In genomic region chr2:234983011-234983726, GRCh38 we compare ENCODE assay signal across 12 cellular contexts. TPM values are rescaled to one million over a fixed set of nuclear protein-coding genes. Genes with fewer than 3 reads are reported as not detected.
DNase-seq lines count a peak whose midpoint lies in the region; ATAC-seq and TF ChIP-seq lines count a peak whose summit lies in the region.
"Had no signal": no experiment of that assay in that cellular context is flagged by ENCODE, and none has a peak within 500 bp of the region (broad histone marks: within the 10 kb centered on the region; RNA-seq: fewer than 3 reads in every experiment).

No MANE protein-coding gene starts in this region.

- peaks cover 4% of the 10 kb centered on the region for H3K27me3 Mint-ChIP-seq in activated T-cell treated with anti-CD3 and anti-CD28 coated beads, Interleukin-2, amount 50 U/mL, for 24 hours
- H3K27me3 Mint-ChIP-seq: activated naive CD4-positive, alpha-beta T cell treated with anti-CD3 and anti-CD28 coated beads, Interleukin-2, amount 50 U/mL, for 24 hours had no signal

- no peak for TF ChIP-seq POLR2A in Peyer's patch (IDR thresholded peaks at IDR 0.05)

- POLR2A ChIA-PET in AG04450 (lab: Yijun Ruan, JAX) = interaction anchor here (0.7 to 1.4 kb wide), 3 partner anchors 13 to 42 kb away, joined by 3 to 5 read pairs (median 3); no protein-coding TSS in a partner anchor

- peaks cover 6% of the 10 kb centered on the region for H3K9me3 Mint-ChIP-seq in activated T-cell treated with anti-CD3 and anti-CD28 coated beads, Interleukin-2, amount 50 U/mL, for 24 hours
- H3K9me3 Mint-ChIP-seq: activated naive CD4-positive, alpha-beta T cell treated with anti-CD3 and anti-CD28 coated beads, Interleukin-2, amount 50 U/mL, for 24 hours had no signal

- H3K9ac ChIP-seq in mesenchymal stem cell (ENCODE audit: low read length) = no peak overlapping the region

- peak overlapping the region; percentile 99 for H2AK5ac ChIP-seq in mesenchymal stem cell (ENCODE audit: low read length, severe bottlenecking)

- peaks cover 0 to 76% (median 2%) of the 10 kb centered on the region in 4 donors for H3K4me1 ChIP-seq in Peyer's patch
- H3K4me1 ChIP-seq in mesenchymal stem cell (ENCODE audit: control insufficient read depth, insufficient read depth, low read depth, low read length) = peaks cover 63% of the 10 kb centered on the region

- H3K9me3 ChIP-seq in AG04450 (ENCODE audit: control insufficient read depth, insufficient read depth, low read length) = peaks cover 3% of the 10 kb centered on the region; the same call in 1 of the 2 replicates
- no peaks in the 10 kb centered on the region for H3K9me3 ChIP-seq in Peyer's patch
- no peaks in the 10 kb centered on the region for H3K9me3 ChIP-seq in mesenchymal stem cell (ENCODE audit: control insufficient read depth, low read length)
- H3K9me3 ChIP-seq in MG63 = no peaks in the 10 kb centered on the region; the same call in 1 of the 2 replicates

- H3K36me3 Mint-ChIP-seq in activated T-cell treated with anti-CD3 and anti-CD28 coated beads, Interleukin-2, amount 50 U/mL, for 24 hours (ENCODE audit: low read depth) = no peaks in the 10 kb centered on the region
- H3K36me3 Mint-ChIP-seq: activated naive CD4-positive, alpha-beta T cell treated with anti-CD3 and anti-CD28 coated beads, Interleukin-2, amount 50 U/mL, for 24 hours had no signal

- H2BK12ac ChIP-seq in mesenchymal stem cell (ENCODE audit: low read length in 2 of 2) = peak overlapping the region; percentile 94 to 99

- H2AFZ ChIP-seq in mesenchymal stem cell (ENCODE audit: low read depth, low read length) = no peak overlapping the region

- ATAC-seq in HG03460 (IDR thresholded peaks at IDR 0.05; ENCODE audit: unreplicated experiment) = no peak

- TF ChIP-seq CTCF in AG04450 (IDR thresholded peaks at IDR 0.05; ENCODE audit: low read depth, low read length) = no peak
- TF ChIP-seq CTCF in Peyer's patch (IDR thresholded peaks at IDR 0.05) = no peak

- CTCF ChIA-PET in AG04450 (lab: Charles Lee) = interaction anchor here (1.2 kb wide), 1 partner anchor 134 kb away, joined by 3 read pairs; no protein-coding TSS in a partner anchor

- H3K14ac ChIP-seq in mesenchymal stem cell (ENCODE audit: low read length in 2 of 2) = peak overlapping the region in 1 of 2 experiments; percentile 95

- WGBS in mesenchymal stem cell = 81% methylated on average over 7 of the region's 11 CpGs

- DNase-seq in AG04450 (ENCODE audit: low read depth, low spot score) = no peak
- DNase-seq in NCI-H1417 (lab: John Stamatoyannopoulos, UW) = peak; percentile 62 to 96 (median 89)
- peak in 2 of 3 donors; percentile 54 to 65 for DNase-seq in Peyer's patch
- DNase-seq in mesenchymal stem cell = no peak
- no peak for DNase-seq in activated T-cell treated with anti-CD3 and anti-CD28 coated beads, Interleukin-2, amount 50 U/mL, for 24 hours
- no peak for DNase-seq in MG63
- no peak for DNase-seq in hepatic stellate cell (ENCODE audit: low spot score)
- DNase-seq: spleen; stimulated activated naive CD4-positive, alpha-beta T cell treated with Interleukin-2 at 50 U/mL for 16 hours had no signal

- no peaks in the 10 kb centered on the region for H3K36me3 ChIP-seq in Peyer's patch
- H3K36me3 ChIP-seq in mesenchymal stem cell (ENCODE audit: control insufficient read depth in 1 of 2, insufficient read depth in 2 of 2, low read depth in 1 of 2, low read length in 2 of 2) = peaks cover 29 to 41% of the 10 kb centered on the region in 2 experiments
- peaks cover 47% of the 10 kb centered on the region for H3K36me3 ChIP-seq in MG63
- H3K36me3 ChIP-seq: spleen had no signal

- no peak overlapping the region for H3K4me3 Mint-ChIP-seq in activated T-cell treated with anti-CD3 and anti-CD28 coated beads, Interleukin-2, amount 50 U/mL, for 24 hours
- H3K4me3 Mint-ChIP-seq: activated naive CD4-positive, alpha-beta T cell treated with anti-CD3 and anti-CD28 coated beads, Interleukin-2, amount 50 U/mL, for 24 hours; B cell had no signal

- H3K27ac ChIP-seq in AG04450 (ENCODE audit: low read depth, low read length) = peak overlapping the region; percentile 93
- H3K27ac ChIP-seq in Peyer's patch = peak overlapping the region in 3 of 4 donors; percentile 46 to 81 (median 60)
- peak overlapping the region; percentile 99 for H3K27ac ChIP-seq in mesenchymal stem cell (ENCODE audit: low read length, poor library complexity, severe bottlenecking)

- no peaks in the 10 kb centered on the region for H3K27me3 ChIP-seq in AG04450 (ENCODE audit: control insufficient read depth, insufficient read depth, low read length)
- H3K27me3 ChIP-seq in Peyer's patch = no peaks in the 10 kb centered on the region
- H3K27me3 ChIP-seq in mesenchymal stem cell (ENCODE audit: control insufficient read depth in 1 of 2, insufficient read depth in 1 of 2, low read length in 2 of 2) = no peaks in the 10 kb centered on the region
- H3K27me3 ChIP-seq in MG63 = no peaks in the 10 kb centered on the region

- H4K8ac ChIP-seq in mesenchymal stem cell (ENCODE audit: low read length) = peak overlapping the region; percentile 8

- no peaks in the 10 kb centered on the region for H3K79me1 ChIP-seq in mesenchymal stem cell (replicated peaks; ENCODE audit: low read length, poor library complexity, severe bottlenecking)

- H3K4ac ChIP-seq in mesenchymal stem cell (ENCODE audit: low read depth in 1 of 2, low read length in 2 of 2) = peak overlapping the region in 1 of 2 experiments; percentile 89

- peak overlapping the region; percentile 88 to 90 for H3K18ac ChIP-seq in mesenchymal stem cell (ENCODE audit: low read depth in 1 of 2, low read length in 2 of 2)

- peak overlapping the region; percentile 98 for H4K91ac ChIP-seq in mesenchymal stem cell (ENCODE audit: low read length)

- no peak overlapping the region for H3K27ac Mint-ChIP-seq in activated T-cell treated with anti-CD3 and anti-CD28 coated beads, Interleukin-2, amount 50 U/mL, for 24 hours
- H3K27ac Mint-ChIP-seq: activated naive CD4-positive, alpha-beta T cell treated with anti-CD3 and anti-CD28 coated beads, Interleukin-2, amount 50 U/mL, for 24 hours; B cell had no signal

- no peak overlapping the region for H3K23ac ChIP-seq in mesenchymal stem cell (ENCODE audit: low read length in 2 of 2)

- no peak overlapping the region for H3K4me3 ChIP-seq in AG04450 (ENCODE audit: low read depth, low read length)
- H3K4me3 ChIP-seq in Peyer's patch = no peak overlapping the region
- no peak overlapping the region for H3K4me3 ChIP-seq in mesenchymal stem cell (ENCODE audit: insufficient read depth in 1 of 2, low read depth in 1 of 2, low read length in 2 of 2)
- H3K4me3 ChIP-seq in MG63 = no peak overlapping the region
- H3K4me3 ChIP-seq: spleen had no signal

- H2BK15ac ChIP-seq in mesenchymal stem cell (ENCODE audit: low read depth, poor library complexity, severe bottlenecking) = no peak overlapping the region

- H3K4me2 ChIP-seq in mesenchymal stem cell (ENCODE audit: low read length, poor library complexity, severe bottlenecking) = no peak overlapping the region

- peak overlapping the region; percentile 11 for H2BK120ac ChIP-seq in mesenchymal stem cell (ENCODE audit: low read depth, low read length)

- no peaks in the 10 kb centered on the region for H3K4me1 Mint-ChIP-seq in activated T-cell treated with anti-CD3 and anti-CD28 coated beads, Interleukin-2, amount 50 U/mL, for 24 hours (ENCODE audit: low read depth)
- H3K4me1 Mint-ChIP-seq: activated naive CD4-positive, alpha-beta T cell treated with anti-CD3 and anti-CD28 coated beads, Interleukin-2, amount 50 U/mL, for 24 hours; B cell had no signal

- H2BK5ac ChIP-seq in mesenchymal stem cell (ENCODE audit: low read depth, low read length, poor library complexity, severe bottlenecking) = peak overlapping the region; percentile 11

RNA-seq across cellular contexts. Expression of gene SH3BP4, which starts 31.4 kb away (rescaled TPM):
- 224 and 276 TPM in 2 replicates for polyA plus RNA-seq in AG04450 (2011; rRNA removed)
- polyA minus RNA-seq in AG04450 (2011; rRNA and poly(A)+ RNA removed) = 304 and 360 TPM in 2 replicates
- total RNA-seq in Peyer's patch = 10 to 100 TPM; 16.5 to 32.8 (median 26.4) TPM
- polyA plus RNA-seq in mesenchymal stem cell (2013, experiment 1 of 2) = 48.8 TPM
- 47.7 TPM for polyA plus RNA-seq in mesenchymal stem cell (2013, experiment 2 of 2)
- 34.2 and 39.5 TPM in 2 replicates for total RNA-seq in MG63 (2014; rRNA removed; shearing (Covaris generic); ENCODE audit: low replicate concordance)

Comparison
In these comparisons a context has a peak if more than half of its experiments do, and no peak if none do; other contexts are left out.
1. DNase-seq: peak in NCI-H1417 (3 of 3) and Peyer's patch (2 of 3); none in AG04450 (single experiment), mesenchymal stem cell (single experiment), activated T-cell treated with anti-CD3 and anti-CD28 coated beads, Interleukin-2, amount 50 U/mL, for 24 hours (single experiment), MG63 (single experiment) and hepatic stellate cell (single experiment).
2. Peak in every context shown above with its lines, with median percentiles within 50 percentile points of each other: H3K27ac ChIP-seq.